Comparison of ENCODE assay signal across 8 cellular contexts in genomic region chr4:153154010-153154975, GRCh38. TPM values are rescaled to one million over a fixed set of nuclear protein-coding genes. Genes with fewer than 3 reads are reported as not detected.
A peak's percentile ranks its signal among the peaks of the same experiment; 100 is the strongest.
DNase-seq lines count a peak whose midpoint lies in the region; ATAC-seq lines count a peak whose summit lies in the region.

No MANE protein-coding gene starts in this region.

- DNase-seq in ELR (ENCODE audit: low read depth) (peak; percentile 67), NCI-H1105 (lab: John Stamatoyannopoulos, UW) (peak; percentile 32), right cardiac atrium (no peak), SKM-1 treated with dmso at 0.1 percent for 144 hours (lab: John Stamatoyannopoulos, UW; ENCODE audit: unreplicated experiment) (no peak), mesenteric fat pad (ENCODE audit: low spot score) (no peak)
- DNase-seq in activated CD4-positive, alpha-beta memory T cell treated with anti-CD3 and anti-CD28 coated beads for 36 hours = peak; percentile 38
- no peak for DNase-seq in stimulated activated effector memory CD8-positive, alpha-beta T cell treated with anti-CD3 and anti-CD28 coated beads, Interleukin-12 subunit alpha, Interleukin-12 subunit beta, amount 100 ng/mL, for 72 hours (ENCODE audit: low spot score in 2 of 2)

- H3K36me3 Mint-ChIP-seq in activated CD4-positive, alpha-beta memory T cell treated with anti-CD3 and anti-CD28 coated beads for 36 hours = no peaks in the 10 kb centered on the region
- no peaks in the 10 kb centered on the region for H3K36me3 Mint-ChIP-seq in stimulated activated effector memory CD8-positive, alpha-beta T cell treated with anti-CD3 and anti-CD28 coated beads, Interleukin-12 subunit alpha, Interleukin-12 subunit beta, amount 100 ng/mL, for 72 hours

- CTCF ChIA-PET in activated CD4-positive, alpha-beta memory T cell treated with anti-CD3 and anti-CD28 coated beads for 36 hours (lab: Charles Lee) = no interaction called here

- no peak for ATAC-seq in right cardiac atrium
- ATAC-seq in stimulated activated effector memory CD8-positive, alpha-beta T cell treated with anti-CD3 and anti-CD28 coated beads, Interleukin-12 subunit alpha, Interleukin-12 subunit beta, amount 100 ng/mL, for 72 hours = no peak
- no peak for ATAC-seq in HG02610 (IDR thresholded peaks at IDR 0.05; ENCODE audit: unreplicated experiment)

- peaks cover 59% of the 10 kb centered on the region for H3K4me1 Mint-ChIP-seq in activated CD4-positive, alpha-beta memory T cell treated with anti-CD3 and anti-CD28 coated beads for 36 hours (ENCODE audit: low read depth)
- peaks cover 29% of the 10 kb centered on the region for H3K4me1 Mint-ChIP-seq in stimulated activated effector memory CD8-positive, alpha-beta T cell treated with anti-CD3 and anti-CD28 coated beads, Interleukin-12 subunit alpha, Interleukin-12 subunit beta, amount 100 ng/mL, for 72 hours

- peak overlapping the region; percentile 78 for H3K4me3 Mint-ChIP-seq in activated CD4-positive, alpha-beta memory T cell treated with anti-CD3 and anti-CD28 coated beads for 36 hours
- H3K4me3 Mint-ChIP-seq in stimulated activated effector memory CD8-positive, alpha-beta T cell treated with anti-CD3 and anti-CD28 coated beads, Interleukin-12 subunit alpha, Interleukin-12 subunit beta, amount 100 ng/mL, for 72 hours = peak overlapping the region; percentile 85

- 45% methylated on average over 15 of the region's 15 CpGs for WGBS in right cardiac atrium

- H3K9me3 Mint-ChIP-seq in activated CD4-positive, alpha-beta memory T cell treated with anti-CD3 and anti-CD28 coated beads for 36 hours = no peaks in the 10 kb centered on the region
- no peaks in the 10 kb centered on the region for H3K9me3 Mint-ChIP-seq in stimulated activated effector memory CD8-positive, alpha-beta T cell treated with anti-CD3 and anti-CD28 coated beads, Interleukin-12 subunit alpha, Interleukin-12 subunit beta, amount 100 ng/mL, for 72 hours

- peaks cover 3% of the 10 kb centered on the region for H3K4me1 ChIP-seq in right cardiac atrium (ENCODE audit: control insufficient read depth, insufficient read depth, low read length)

- no peak overlapping the region for H3K27ac ChIP-seq in right cardiac atrium (ENCODE audit: low read length)

- H3K9me3 ChIP-seq in right cardiac atrium (ENCODE audit: control insufficient read depth, low read length) = no peaks in the 10 kb centered on the region

- H3K27me3 ChIP-seq in right cardiac atrium (ENCODE audit: control insufficient read depth, insufficient read depth) = peaks cover 3% of the 10 kb centered on the region

- intact Hi-C loops in activated CD4-positive, alpha-beta memory T cell treated with anti-CD3 and anti-CD28 coated beads for 36 hours (cut with micrococcal nuclease) = loop anchor here (5.0 kb wide), 1 partner anchor 418 kb away; no protein-coding TSS in a partner anchor
- intact Hi-C loops in right cardiac atrium (cut with DNase I) = loop anchor here in 1 of 4 donors (5.0 kb wide), 1 partner anchor 428 kb away; no protein-coding TSS in a partner anchor

- H3K27me3 Mint-ChIP-seq in activated CD4-positive, alpha-beta memory T cell treated with anti-CD3 and anti-CD28 coated beads for 36 hours = peaks cover 7% of the 10 kb centered on the region

- POLR2A ChIA-PET in activated CD4-positive, alpha-beta memory T cell treated with anti-CD3 and anti-CD28 coated beads for 36 hours (lab: Charles Lee) = no interaction called here

- peak overlapping the region; percentile 54 for H3K4me3 ChIP-seq in right cardiac atrium (ENCODE audit: low read length)

- H3K27ac Mint-ChIP-seq in activated CD4-positive, alpha-beta memory T cell treated with anti-CD3 and anti-CD28 coated beads for 36 hours = peak overlapping the region; percentile 83
- H3K27ac Mint-ChIP-seq in stimulated activated effector memory CD8-positive, alpha-beta T cell treated with anti-CD3 and anti-CD28 coated beads, Interleukin-12 subunit alpha, Interleukin-12 subunit beta, amount 100 ng/mL, for 72 hours = no peak overlapping the region

RNA-seq across cellular contexts. Expression of gene TRIM2, which starts 50.0 kb away (rescaled TPM):
- total RNA-seq in activated CD4-positive, alpha-beta memory T cell treated with anti-CD3 and anti-CD28 coated beads for 36 hours = 1 to 10 TPM; 1.7 to 2.9 TPM
- total RNA-seq in right cardiac atrium = 10 to 100 TPM; 28.0 to 45.3 (median 31.0) TPM
- 7.6 TPM for polyA plus RNA-seq in right cardiac atrium
- 17.6 TPM for total RNA-seq in mesenteric fat pad

Comparison
In these comparisons a context has a peak if more than half of its experiments do, and no peak if none do; other contexts are left out.
1. DNase-seq: peak in ELR (single experiment), NCI-H1105 (single experiment) and activated CD4-positive, alpha-beta memory T cell treated with anti-CD3 and anti-CD28 coated beads for 36 hours (single experiment); none in right cardiac atrium (0 of 3), stimulated activated effector memory CD8-positive, alpha-beta T cell treated with anti-CD3 and anti-CD28 coated beads, Interleukin-12 subunit alpha, Interleukin-12 subunit beta, amount 100 ng/mL, for 72 hours (0 of 2), SKM-1 treated with dmso at 0.1 percent for 144 hours (single experiment) and mesenteric fat pad (single experiment).